8 cellular contexts compared by ENCODE assay signal in genomic region chr12:4320287-4320858, GRCh38. TPM values are rescaled to one million over a fixed set of nuclear protein-coding genes. Genes with fewer than 3 reads are reported as not detected.
DNase-seq lines count a peak whose midpoint lies in the region; ATAC-seq and TF ChIP-seq lines count a peak whose summit lies in the region.

No MANE protein-coding gene starts in this region.

- H3K9ac ChIP-seq in KMS-11: peak overlapping the region; percentile 54; the same call in 1 of the 2 replicates
- H3K9ac ChIP-seq in colonic mucosa (ENCODE audit: low read depth in 2 of 2, low read length in 2 of 2): peak overlapping the region; percentile 75 to 99

- DNase-seq in colonic mucosa (no peak), naive B cell (no peak), HCEC 1CT (no peak), NCI-H2081 (lab: John Stamatoyannopoulos, UW) (no peak), OCI-M2 (lab: John Stamatoyannopoulos, UW; ENCODE audit: unreplicated experiment) (no peak)

- intact Hi-C loops in colonic mucosa (cut with DNase I): no loop called here

- H3K27ac ChIP-seq in DOHH2 (ENCODE audit: low read depth, low read length): 0 out of 2 replicates have a peak overlapping the region, but pooled peaks have one; percentile 11
- H3K27ac ChIP-seq in KMS-11: peak overlapping the region; percentile 29
- H3K27ac ChIP-seq in colonic mucosa: peak overlapping the region; percentile 82

- no peaks in the 10 kb centered on the region for H4K20me1 ChIP-seq in DOHH2 (ENCODE audit: control insufficient read depth, insufficient read depth, low read depth, low read length)
- no peaks in the 10 kb centered on the region for H4K20me1 ChIP-seq in KMS-11 (ENCODE audit: insufficient read depth)

- peaks cover 18 to 37% (median 36%) of the 10 kb centered on the region in 3 donors for H3K4me1 Mint-ChIP-seq in naive B cell

- H3K36me3 Mint-ChIP-seq in naive B cell: no peaks in the 10 kb centered on the region

- H3K79me2 ChIP-seq in DOHH2 (ENCODE audit: control insufficient read depth, low read length): peaks cover 35% of the 10 kb centered on the region
- peaks cover 19% of the 10 kb centered on the region; the same call in 1 of the 2 replicates for H3K79me2 ChIP-seq in KMS-11 (ENCODE audit: insufficient read depth, low read depth)

- H3K9me3 ChIP-seq in DOHH2 (ENCODE audit: control insufficient read depth, insufficient read depth, low read length) (no peaks in the 10 kb centered on the region), colonic mucosa (no peaks in the 10 kb centered on the region)

- H3K4me3 ChIP-seq in DOHH2 (ENCODE audit: low read length): peak overlapping the region; percentile 88
- no peak overlapping the region for H3K4me3 ChIP-seq in KMS-11 (IDR thresholded peaks at IDR 0.05; ENCODE audit: insufficient read depth, low read depth, low read length)
- H3K4me3 ChIP-seq in colonic mucosa: peak overlapping the region; percentile 91

- H3K4me3 Mint-ChIP-seq in naive B cell: peak overlapping the region; percentile 90 to 97 (median 95)

- no peak for TF ChIP-seq CTCF in DOHH2 (IDR thresholded peaks at IDR 0.05; ENCODE audit: low read depth, low read length, poor library complexity, severe bottlenecking)
- TF ChIP-seq CTCF in KMS-11 (conservative IDR thresholded peaks at IDR 0.05; ENCODE audit: low read depth, low read length): no peak
- TF ChIP-seq CTCF in colonic mucosa (IDR thresholded peaks at IDR 0.05): no peak

- no peaks in the 10 kb centered on the region for H3K9me2 ChIP-seq in DOHH2 (replicated peaks; ENCODE audit: control insufficient read depth, low read length)

- H2AFZ ChIP-seq in KMS-11 (ENCODE audit: low read depth): peak overlapping the region; percentile 94

- peak; percentile 43 for ATAC-seq in GM21717 (IDR thresholded peaks at IDR 0.05; ENCODE audit: unreplicated experiment)
- ATAC-seq in naive B cell (ENCODE audit: low read depth in 2 of 2): peak; percentile 34 to 37

- peaks cover 16% of the 10 kb centered on the region for H3K4me1 ChIP-seq in DOHH2 (ENCODE audit: control insufficient read depth, low read length)
- peaks cover 11% of the 10 kb centered on the region for H3K4me1 ChIP-seq in KMS-11 (ENCODE audit: low read depth, poor library complexity, severe bottlenecking)
- H3K4me1 ChIP-seq in colonic mucosa: no peaks in the 10 kb centered on the region

- H3K27me3 Mint-ChIP-seq in naive B cell: no peaks in the 10 kb centered on the region

- H3K27me3 ChIP-seq in DOHH2 (ENCODE audit: control insufficient read depth, low read length) (no peaks in the 10 kb centered on the region), KMS-11 (ENCODE audit: insufficient read depth, low read depth) (no peaks in the 10 kb centered on the region), colonic mucosa (no peaks in the 10 kb centered on the region)

- H3K4me2 ChIP-seq in DOHH2 (ENCODE audit: low read length) (peak overlapping the region; percentile 96), KMS-11 (peak overlapping the region; percentile 88)

- H3K27ac Mint-ChIP-seq in naive B cell: peak overlapping the region; percentile 90 to 98 (median 98)

- peaks cover 3% of the 10 kb centered on the region; the same call in 1 of the 2 replicates for H3K36me3 ChIP-seq in DOHH2 (ENCODE audit: control insufficient read depth, low read length)
- no peaks in the 10 kb centered on the region for H3K36me3 ChIP-seq in KMS-11 (ENCODE audit: insufficient read depth)
- no peaks in the 10 kb centered on the region for H3K36me3 ChIP-seq in colonic mucosa

- no peaks in the 10 kb centered on the region for H3K9me3 Mint-ChIP-seq in naive B cell

- no peaks in the 10 kb centered on the region for H3F3A ChIP-seq in DOHH2 (ENCODE audit: control insufficient read depth, insufficient read depth)

RNA-seq across cellular contexts. Expression of gene TIGAR, which starts 0.6 kb away (rescaled TPM):
- 10 to 100 TPM; 14.1 to 17.7 TPM for total RNA-seq in colonic mucosa
- 1 to 10 TPM; 3.3 to 9.4 (median 5.6) TPM for polyA plus RNA-seq in naive B cell (ENCODE audit: low read depth in 6 of 6)

RNA-seq across cellular contexts. Expression of gene CCND2, which starts 46.8 kb away (rescaled TPM):
- 100 to 1,000 TPM; 180 to 217 TPM for total RNA-seq in colonic mucosa
- 10 to 100 TPM in 2 of 6 donors, 1 to 10 TPM in 4; 5.6 to 16.7 (median 8.3) TPM for polyA plus RNA-seq in naive B cell (ENCODE audit: low read depth in 6 of 6)

RNA-seq across cellular contexts. Expression of gene FGF23, which starts 59.1 kb away (rescaled TPM):
- not detected for total RNA-seq in colonic mucosa
- not detected for polyA plus RNA-seq in naive B cell (ENCODE audit: low read depth in 6 of 6)

Comparison
In these comparisons a context has a peak if more than half of its experiments do, and no peak if none do; other contexts are left out.
1. H3K27ac ChIP-seq: peak in every context shown above with its lines; median percentile 82 in colonic mucosa; 29 in KMS-11; 11 in DOHH2.